Comparison of ENCODE assay signal across 8 cellular contexts in genomic region chr9:71909887-71910601, GRCh38. TPM values are rescaled to one million over a fixed set of nuclear protein-coding genes. Genes with fewer than 3 reads are reported as not detected.
DNase-seq lines count a peak whose midpoint lies in the region; ATAC-seq and TF ChIP-seq lines count a peak whose summit lies in the region.

No MANE protein-coding gene starts in this region.

- peak overlapping the region; percentile 76 to 92 for H3K4me3 ChIP-seq in uterus

- peak overlapping the region; percentile 99 for H3K4me3 Mint-ChIP-seq in activated naive CD8-positive, alpha-beta T cell treated with anti-CD3 and anti-CD28 coated beads, Interleukin-2, amount 10 ng/mL, durations not matched to agents 7 days and 5 days

- no peaks in the 10 kb centered on the region for H3K9me3 ChIP-seq in uterus

- H3K4me1 ChIP-seq in uterus, result peaks cover 0 to 4% of the 10 kb centered on the region in 2 donors

- peak; percentile 30 to 42 for DNase-seq in NCI-H524 (lab: John Stamatoyannopoulos, UW)
- DNase-seq in NCI-H524 treated with DMSO at 0.1 percent for 48 hours (lab: John Stamatoyannopoulos, UW), result no peak
- DNase-seq in OCI-M1 (lab: John Stamatoyannopoulos, UW), result peak; percentile 77
- peak; percentile 69 for DNase-seq in activated naive CD8-positive, alpha-beta T cell treated with anti-CD3 and anti-CD28 coated beads, Interleukin-2, amount 10 ng/mL, durations not matched to agents 7 days and 5 days
- DNase-seq in Right ventricle myocardium inferior (ENCODE audit: missing footprints), result peak; percentile 81
- peak in 50 of 56 donors; percentile 15 to 79 (median 58) for DNase-seq in nucleus accumbens (lab: John Stamatoyannopoulos, UW)
- DNase-seq in uterus, result peak in 1 of 2 donors; percentile 46

- H3K27ac Mint-ChIP-seq in activated naive CD8-positive, alpha-beta T cell treated with anti-CD3 and anti-CD28 coated beads, Interleukin-2, amount 10 ng/mL, durations not matched to agents 7 days and 5 days, result peak overlapping the region; percentile 91

- intact Hi-C loops in Right ventricle myocardium inferior (cut with DNase I), result loop anchor here (5.0 to 10.0 kb wide), 3 partner anchors 72 to 1535 kb away; no protein-coding TSS in a partner anchor
- intact Hi-C loops in uterus (cut with DNase I; ENCODE audit: low total_unique reads), result no loop called here

- H3K27ac ChIP-seq in uterus, result peak overlapping the region; percentile 92 to 97

- POLR2A ChIA-PET in activated naive CD8-positive, alpha-beta T cell treated with anti-CD3 and anti-CD28 coated beads, Interleukin-2, amount 10 ng/mL, durations not matched to agents 7 days and 5 days (lab: Charles Lee), result interaction anchor here (1.0 to 3.5 kb wide), 7 partner anchors 8 to 452 kb away, joined by 3 to 60 read pairs (median 7); no protein-coding TSS in a partner anchor

- peaks cover 39% of the 10 kb centered on the region for H3K4me1 Mint-ChIP-seq in activated naive CD8-positive, alpha-beta T cell treated with anti-CD3 and anti-CD28 coated beads, Interleukin-2, amount 10 ng/mL, durations not matched to agents 7 days and 5 days

- ATAC-seq in HG03045 (IDR thresholded peaks at IDR 0.05; ENCODE audit: unreplicated experiment) (peak; percentile 15), Right ventricle myocardium inferior (peak; percentile 23)
- no peak for ATAC-seq in activated naive CD8-positive, alpha-beta T cell treated with anti-CD3 and anti-CD28 coated beads, Interleukin-2, amount 10 ng/mL, durations not matched to agents 7 days and 5 days (ENCODE audit: low read depth)

- no peaks in the 10 kb centered on the region for H3K36me3 ChIP-seq in uterus

- H3K36me3 Mint-ChIP-seq in activated naive CD8-positive, alpha-beta T cell treated with anti-CD3 and anti-CD28 coated beads, Interleukin-2, amount 10 ng/mL, durations not matched to agents 7 days and 5 days, result peaks cover 14% of the 10 kb centered on the region

- H3K9me3 Mint-ChIP-seq in activated naive CD8-positive, alpha-beta T cell treated with anti-CD3 and anti-CD28 coated beads, Interleukin-2, amount 10 ng/mL, durations not matched to agents 7 days and 5 days, result no peaks in the 10 kb centered on the region

- no peak for TF ChIP-seq CTCF in uterus (IDR thresholded peaks at IDR 0.05)

- H3K27me3 Mint-ChIP-seq in activated naive CD8-positive, alpha-beta T cell treated with anti-CD3 and anti-CD28 coated beads, Interleukin-2, amount 10 ng/mL, durations not matched to agents 7 days and 5 days, result no peaks in the 10 kb centered on the region

- no peak for TF ChIP-seq POLR2A in uterus (IDR thresholded peaks at IDR 0.05)

- no peaks in the 10 kb centered on the region for H3K27me3 ChIP-seq in uterus

RNA-seq across cellular contexts. Expression of gene ABHD17B, which starts 0.9 kb away (rescaled TPM):
- 10 to 100 TPM; 25.2 to 25.6 TPM for total RNA-seq in activated naive CD8-positive, alpha-beta T cell treated with anti-CD3 and anti-CD28 coated beads, Interleukin-2, amount 10 ng/mL, durations not matched to agents 7 days and 5 days
- total RNA-seq in Right ventricle myocardium inferior, result 10.5 TPM
- total RNA-seq in uterus, result 10 to 100 TPM; 11.5 to 67.2 (median 16.2) TPM

RNA-seq across cellular contexts. Expression of gene C9orf85, which starts 1.4 kb away (rescaled TPM):
- 10 to 100 TPM in 1 of 2 experiments, 1 to 10 TPM in 1; 9.2 to 11.3 TPM for total RNA-seq in activated naive CD8-positive, alpha-beta T cell treated with anti-CD3 and anti-CD28 coated beads, Interleukin-2, amount 10 ng/mL, durations not matched to agents 7 days and 5 days
- 9.4 TPM for total RNA-seq in Right ventricle myocardium inferior
- total RNA-seq in uterus, result 10 to 100 TPM in 3 of 4 donors, 1 to 10 TPM in 1; 8.2 to 22.0 (median 15.9) TPM
